Comparison of ENCODE assay signal across 1 cellular context in the genomic region with DNA sequence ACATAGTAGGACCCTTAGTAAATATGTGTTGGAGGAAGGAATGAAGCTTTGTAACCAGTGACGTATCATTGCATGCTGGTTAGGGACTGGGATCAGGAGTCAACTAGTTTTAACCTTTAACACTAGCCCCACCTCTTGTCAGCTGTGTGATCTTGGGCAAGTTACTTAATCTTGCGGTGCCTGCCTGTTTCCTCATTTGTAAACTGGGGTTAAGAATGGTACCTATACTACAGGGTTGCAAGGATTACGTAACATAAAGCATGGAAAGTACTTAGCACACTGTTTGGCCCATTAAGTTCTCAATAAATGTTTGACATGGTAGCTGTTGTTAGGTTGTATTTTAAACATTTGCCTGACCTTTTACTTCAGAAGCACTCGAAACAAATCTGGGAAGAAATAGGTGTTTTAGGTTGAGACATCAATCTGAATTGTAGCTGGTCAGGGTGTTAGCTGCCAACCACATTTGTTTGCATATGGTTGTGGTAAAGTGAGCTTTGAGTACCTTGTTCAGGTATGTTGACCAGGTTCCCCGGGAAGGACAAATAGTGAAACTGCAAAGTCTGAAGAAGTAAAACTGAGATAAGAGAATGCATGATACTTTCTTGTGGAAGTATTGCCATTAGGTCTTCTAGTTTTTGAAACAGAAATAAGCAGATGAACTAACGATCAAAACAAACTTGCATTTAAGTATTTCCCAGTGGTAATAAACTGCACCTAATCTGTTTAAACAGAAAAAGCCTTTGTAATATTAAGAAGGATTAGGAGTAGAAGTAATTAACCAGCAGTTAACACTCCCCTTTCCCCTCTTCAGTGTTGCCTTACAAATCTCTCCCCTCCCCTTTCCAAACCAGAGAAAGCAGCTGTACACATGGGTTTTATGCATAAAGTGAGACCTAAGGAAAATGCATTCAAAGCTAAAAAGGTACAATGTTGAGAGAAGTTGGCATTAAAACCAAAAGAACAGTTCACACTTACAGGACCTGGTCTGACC.
TF ChIP-seq lines count a peak whose summit lies in the region.

No MANE protein-coding gene starts in this region.

TF ChIP-seq in GM12891, 5 proteins besides CTCF, POLR2A, EP300 and RAD21 (continued from another document):
- no peak for TF ChIP-seq POLR2AphosphoS5 (IDR thresholded peaks at IDR 0.05; ENCODE audit: low read depth, low read length)
